ENCODE assay signal across 8 cellular contexts in the genomic region with DNA sequence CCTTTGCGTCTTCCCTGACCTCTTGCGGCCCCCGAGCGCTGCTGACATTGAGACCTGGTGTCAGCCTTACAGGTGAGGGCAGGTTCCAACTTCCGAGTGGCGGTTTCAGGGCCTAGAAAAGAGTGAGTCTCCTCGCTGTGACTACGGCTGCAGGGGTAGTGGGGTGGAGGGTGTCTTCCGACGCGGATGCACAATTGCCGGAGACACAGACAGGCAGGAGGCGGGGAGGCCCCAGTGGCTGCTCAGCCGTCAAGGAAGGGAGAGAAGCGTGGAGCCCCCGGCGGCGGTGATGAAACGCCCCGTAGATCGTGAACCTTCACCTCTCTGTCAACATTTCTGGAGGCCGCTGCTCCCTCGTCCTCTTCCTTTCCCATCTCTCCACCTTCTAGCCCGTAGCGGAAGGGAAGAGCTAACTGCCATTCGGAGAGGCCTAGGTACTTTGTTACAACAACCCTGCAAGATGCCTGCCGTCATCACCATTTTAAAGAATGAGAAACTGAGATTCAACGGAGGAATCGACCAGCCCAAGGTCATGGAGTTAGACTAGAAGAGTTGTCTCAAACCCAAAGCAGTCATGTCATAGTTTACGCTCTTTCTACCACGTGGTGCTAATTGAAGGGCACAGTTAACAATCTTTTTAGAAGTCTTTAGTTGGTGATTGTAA. TPM values are rescaled to one million over a fixed set of nuclear protein-coding genes. Genes with fewer than 3 reads are reported as not detected.
DNase-seq lines count a peak whose midpoint lies in the region; ATAC-seq and TF ChIP-seq lines count a peak whose summit lies in the region.

No MANE protein-coding gene starts in this region.

- H3K27ac ChIP-seq in OCI-LY3 (ENCODE audit: low read length) = peak overlapping the region; percentile 92

- peak overlapping the region; percentile 100 for H3K27ac Mint-ChIP-seq in activated T-cell treated with anti-CD3 and anti-CD28 coated beads, Interleukin-2, amount 50 U/mL, for 72 hours
- H3K27ac Mint-ChIP-seq in neural crest cell (ENCODE audit: unreplicated experiment) = peak overlapping the region; percentile 83

- no peak overlapping the region for H2AFZ ChIP-seq in OCI-LY3 (ENCODE audit: low read depth, low read length)

- peak overlapping the region; percentile 92 for H3K9ac ChIP-seq in OCI-LY3 (ENCODE audit: low read length)
- H3K9ac ChIP-seq in endocrine pancreas (ENCODE audit: control insufficient read depth, insufficient read depth, low read length) = peak overlapping the region; percentile 81

- H3K9me3 ChIP-seq in OCI-LY3 (ENCODE audit: insufficient read depth, low read length) (no peaks in the 10 kb centered on the region), endocrine pancreas (ENCODE audit: control insufficient read depth, low read length) (no peaks in the 10 kb centered on the region)

- H3K4me1 ChIP-seq in OCI-LY3 (ENCODE audit: low read length) = peaks cover 14% of the 10 kb centered on the region
- no peaks in the 10 kb centered on the region for H3K4me1 ChIP-seq in endocrine pancreas (ENCODE audit: control insufficient read depth, insufficient read depth, low read length)

- H3K27me3 ChIP-seq in OCI-LY3 (ENCODE audit: low read depth, low read length) = no peaks in the 10 kb centered on the region
- H3K27me3 ChIP-seq in endocrine pancreas (ENCODE audit: control insufficient read depth, insufficient read depth, low read length) = no peaks in the 10 kb centered on the region

- H3K36me3 Mint-ChIP-seq in activated T-cell treated with anti-CD3 and anti-CD28 coated beads, Interleukin-2, amount 50 U/mL, for 72 hours (ENCODE audit: insufficient read depth in 2 of 2) = peaks cover 11 to 21% of the 10 kb centered on the region in 2 donors
- peaks cover 5% of the 10 kb centered on the region for H3K36me3 Mint-ChIP-seq in neural crest cell (ENCODE audit: low read depth)

- H3K4me1 Mint-ChIP-seq in activated T-cell treated with anti-CD3 and anti-CD28 coated beads, Interleukin-2, amount 50 U/mL, for 72 hours (ENCODE audit: low read depth) = peaks cover 41% of the 10 kb centered on the region
- H3K4me1 Mint-ChIP-seq in neural crest cell = peaks cover 29% of the 10 kb centered on the region

- H3K4me3 Mint-ChIP-seq in activated T-cell treated with anti-CD3 and anti-CD28 coated beads, Interleukin-2, amount 50 U/mL, for 72 hours = peak overlapping the region; percentile 93 to 98
- peak overlapping the region; percentile 97 for H3K4me3 Mint-ChIP-seq in neural crest cell

- no peak for DNase-seq in activated T-cell treated with anti-CD3 and anti-CD28 coated beads, Interleukin-2, amount 50 U/mL, for 72 hours
- no peak for DNase-seq in activated T-cell treated with anti-CD3 and anti-CD28 coated beads, Interleukin-2, amount 50 U/mL, for 1 hour
- DNase-seq in neural crest cell (ENCODE audit: low read depth, low spot score) (no peak), germinal center (ENCODE audit: low spot score) (no peak), SHP77 (lab: John Stamatoyannopoulos, UW) (no peak)

- no peaks in the 10 kb centered on the region for H3K9me3 Mint-ChIP-seq in activated T-cell treated with anti-CD3 and anti-CD28 coated beads, Interleukin-2, amount 50 U/mL, for 72 hours
- no peaks in the 10 kb centered on the region for H3K9me3 Mint-ChIP-seq in neural crest cell

- H3K4me3 ChIP-seq in OCI-LY3 (ENCODE audit: low read length) (peak overlapping the region; percentile 96), endocrine pancreas (ENCODE audit: control insufficient read depth, insufficient read depth, low read length) (peak overlapping the region; percentile 84)

- H4K20me1 ChIP-seq in OCI-LY3 (ENCODE audit: insufficient read depth, low read length) = no peaks in the 10 kb centered on the region

- H3K4me2 ChIP-seq in OCI-LY3 (ENCODE audit: low read length) = peak overlapping the region; percentile 81

- TF ChIP-seq CTCF in OCI-LY3 (IDR thresholded peaks at IDR 0.05; ENCODE audit: low read depth, low read length) = no peak
- no peak for TF ChIP-seq CTCF in neural crest cell (conservative IDR thresholded peaks at IDR 0.05)

- H3K27me3 Mint-ChIP-seq in activated T-cell treated with anti-CD3 and anti-CD28 coated beads, Interleukin-2, amount 50 U/mL, for 72 hours (ENCODE audit: low read depth) = no peaks in the 10 kb centered on the region
- no peaks in the 10 kb centered on the region for H3K27me3 Mint-ChIP-seq in neural crest cell (ENCODE audit: low read depth)

- ATAC-seq in activated T-cell treated with anti-CD3 and anti-CD28 coated beads, Interleukin-2, amount 50 U/mL, for 72 hours (replicated peaks in 1 of 2) = peak; percentile 37 to 41
- ATAC-seq in HG02623 (IDR thresholded peaks at IDR 0.05; ENCODE audit: unreplicated experiment) = peak; percentile 11

- H3K36me3 ChIP-seq in OCI-LY3 (replicated peaks; ENCODE audit: low read depth, low read length) = peaks cover 9% of the 10 kb centered on the region
- H3K36me3 ChIP-seq in endocrine pancreas (ENCODE audit: control insufficient read depth, insufficient read depth, low read length) = no peaks in the 10 kb centered on the region

- H3K79me2 ChIP-seq in OCI-LY3 (ENCODE audit: low read length) = peaks cover 60% of the 10 kb centered on the region

RNA-seq across cellular contexts. Expression of a gene that starts 0.5 kb away (rescaled TPM):
- total RNA-seq in activated T-cell treated with anti-CD3 and anti-CD28 coated beads, Interleukin-2, amount 50 U/mL, for 72 hours = 10 to 100 TPM; 83.6 to 98.7 TPM
- total RNA-seq in neural crest cell = 45.1 and 55.2 TPM in 2 replicates

RNA-seq across cellular contexts. Expression of a gene that starts 9.8 kb away (rescaled TPM):
- total RNA-seq in activated T-cell treated with anti-CD3 and anti-CD28 coated beads, Interleukin-2, amount 50 U/mL, for 72 hours = 100 to 1,000 TPM in 1 of 2 donors, 10 to 100 TPM in 1; 88.6 to 105 TPM
- 43.2 and 45.4 TPM in 2 replicates for total RNA-seq in neural crest cell

RNA-seq across cellular contexts. Expression of a gene that starts 48.3 kb away (rescaled TPM):
- total RNA-seq in activated T-cell treated with anti-CD3 and anti-CD28 coated beads, Interleukin-2, amount 50 U/mL, for 72 hours = 10 to 100 TPM; 32.5 to 33.0 TPM
- 40.5 and 45.0 TPM in 2 replicates for total RNA-seq in neural crest cell

RNA-seq across cellular contexts. Expression of a gene that starts 50.0 kb away (rescaled TPM):
- 10 to 100 TPM; 50.3 to 50.9 TPM for total RNA-seq in activated T-cell treated with anti-CD3 and anti-CD28 coated beads, Interleukin-2, amount 50 U/mL, for 72 hours
- total RNA-seq in neural crest cell = 38.1 and 39.6 TPM in 2 replicates

RNA-seq across cellular contexts. Expression of a gene that starts 54.5 kb away (rescaled TPM):
- total RNA-seq in activated T-cell treated with anti-CD3 and anti-CD28 coated beads, Interleukin-2, amount 50 U/mL, for 72 hours = not detected
- total RNA-seq in neural crest cell = 0.91 and 1.2 TPM in 2 replicates
